6 cellular contexts compared by ENCODE assay signal in the genomic region with DNA sequence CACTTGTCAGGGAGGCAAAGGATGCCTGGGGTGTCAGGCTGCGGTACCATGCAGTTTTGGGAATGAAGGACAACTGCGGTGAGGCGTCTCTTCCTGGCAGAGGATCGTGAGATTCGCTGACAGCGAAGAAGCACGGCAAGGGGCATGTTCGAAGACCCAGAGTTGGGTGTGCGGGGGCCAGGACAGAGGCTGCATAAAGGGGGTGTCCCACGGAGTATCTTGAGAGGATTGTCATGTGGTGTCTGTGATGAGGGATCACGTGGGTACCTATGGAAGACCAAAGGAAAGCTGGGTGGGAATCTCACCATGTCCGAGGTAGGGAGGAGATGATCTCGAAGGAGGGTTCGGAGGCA. TPM values are rescaled to one million over a fixed set of nuclear protein-coding genes. Genes with fewer than 3 reads are reported as not detected.
DNase-seq lines count a peak whose midpoint lies in the region; ATAC-seq and TF ChIP-seq lines count a peak whose summit lies in the region.

No MANE protein-coding gene starts in this region.

- H3K27me3 ChIP-seq in kidney epithelial cell (ENCODE audit: control insufficient read depth, insufficient read depth, low read length) = no peaks in the 10 kb centered on the region

- TF ChIP-seq CTCF in kidney epithelial cell (IDR thresholded peaks at IDR 0.05; ENCODE audit: insufficient read depth, low read length, poor library complexity, severe bottlenecking) = no peak

- H3K4me3 Mint-ChIP-seq in T-helper 2 cell treated with Interferon-gamma antibody and Interleukin-4, amounts not matched to agents 5 μg/mL and 100 μg/mL, for 36 hours = peak overlapping the region; percentile 100

- no peaks in the 10 kb centered on the region for H3K27me3 Mint-ChIP-seq in T-helper 2 cell treated with Interferon-gamma antibody and Interleukin-4, amounts not matched to agents 5 μg/mL and 100 μg/mL, for 36 hours (ENCODE audit: low read depth)

- peaks cover 1% of the 10 kb centered on the region for H3K36me3 ChIP-seq in kidney epithelial cell (ENCODE audit: control insufficient read depth, insufficient read depth, low read length)

- no peak for DNase-seq in T-helper 2 cell treated with Interferon-gamma antibody and Interleukin-4, amounts not matched to agents 5 μg/mL and 100 μg/mL, for 36 hours (ENCODE audit: low spot score)
- no peak for DNase-seq in kidney epithelial cell (ENCODE audit: low read depth)
- DNase-seq in SIG-M5 (lab: John Stamatoyannopoulos, UW) = no peak
- no peak for DNase-seq in AG08396 (ENCODE audit: low spot score)
- DNase-seq in activated effector memory CD4-positive, alpha-beta T cell treated with Interleukin-2 at 50 U/mL for 16 hours = no peak

- H3K9me3 Mint-ChIP-seq in T-helper 2 cell treated with Interferon-gamma antibody and Interleukin-4, amounts not matched to agents 5 μg/mL and 100 μg/mL, for 36 hours = no peaks in the 10 kb centered on the region

- H3K4me3 ChIP-seq in kidney epithelial cell (ENCODE audit: low read depth, low read length) = peak overlapping the region; percentile 94

- peaks cover 43% of the 10 kb centered on the region for H3K4me1 Mint-ChIP-seq in T-helper 2 cell treated with Interferon-gamma antibody and Interleukin-4, amounts not matched to agents 5 μg/mL and 100 μg/mL, for 36 hours (ENCODE audit: low read depth)

- peak; percentile 16 for ATAC-seq in GM21723 (IDR thresholded peaks at IDR 0.05; ENCODE audit: unreplicated experiment)

- peaks cover 28% of the 10 kb centered on the region for H3K36me3 Mint-ChIP-seq in T-helper 2 cell treated with Interferon-gamma antibody and Interleukin-4, amounts not matched to agents 5 μg/mL and 100 μg/mL, for 36 hours (ENCODE audit: low read depth)

- H3K27ac Mint-ChIP-seq in T-helper 2 cell treated with Interferon-gamma antibody and Interleukin-4, amounts not matched to agents 5 μg/mL and 100 μg/mL, for 36 hours = peak overlapping the region; percentile 87

RNA-seq across cellular contexts. Expression of gene SLC25A44, which starts 0.4 kb away (rescaled TPM):
- total RNA-seq in kidney epithelial cell = 14.4 and 18.2 TPM in 2 replicates

RNA-seq across cellular contexts. Expression of gene PMF1, which starts 18.5 kb away (rescaled TPM):
- 81.8 and 83.6 TPM in 2 replicates for total RNA-seq in kidney epithelial cell

RNA-seq across cellular contexts. Expression of gene SEMA4A, which starts 40.9 kb away (rescaled TPM):
- total RNA-seq in kidney epithelial cell = 2.6 and 3.8 TPM in 2 replicates

RNA-seq across cellular contexts. Expression of gene BGLAP, which starts 47.7 kb away (rescaled TPM):
- total RNA-seq in kidney epithelial cell = not detected in 2 replicates

RNA-seq across cellular contexts. Expression of gene PAQR6, which starts 53.6 kb away (rescaled TPM):
- 2.5 TPM in 2 replicates for total RNA-seq in kidney epithelial cell
